Comparison of ENCODE assay signal across 1 cellular context in the genomic region with DNA sequence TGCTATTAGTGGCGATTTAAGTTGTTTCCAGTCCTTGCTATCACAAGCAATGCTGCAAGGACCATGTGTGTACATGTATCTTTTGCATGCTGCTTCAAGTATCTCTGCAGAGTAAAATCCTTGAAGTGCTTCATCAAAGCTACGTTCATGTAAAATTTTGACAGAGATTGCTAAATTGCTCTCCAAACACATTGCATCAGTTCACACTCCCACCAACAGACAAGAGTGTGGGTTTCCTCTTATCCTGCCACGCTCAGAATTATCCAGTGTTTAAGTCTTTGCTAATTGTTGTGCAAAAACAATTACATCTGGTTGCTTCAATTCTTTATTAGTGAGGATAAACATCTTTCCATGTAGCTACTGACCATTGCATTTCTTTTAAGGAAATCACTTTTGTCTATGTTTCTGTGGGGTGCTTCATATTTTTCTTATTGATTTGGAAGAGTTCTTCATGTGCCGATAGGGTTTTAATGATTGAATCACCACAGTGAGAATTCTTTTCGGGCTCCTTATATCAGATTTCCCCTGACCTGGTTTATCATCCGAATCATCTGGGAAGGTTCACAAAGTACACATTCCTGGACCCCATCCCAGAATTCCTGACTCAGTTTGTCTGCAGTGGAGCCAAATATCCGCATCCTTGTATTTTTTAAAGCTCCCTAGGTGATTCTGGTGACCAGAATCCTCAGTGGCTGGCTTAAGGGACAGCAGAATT.
TF ChIP-seq lines count a peak whose summit lies in the region.

No MANE protein-coding gene starts in this region.

TF ChIP-seq in GM23338, 12 proteins besides CTCF, POLR2A, EP300 and RAD21 (continued from another document):
- TF ChIP-seq, protein P1, sequence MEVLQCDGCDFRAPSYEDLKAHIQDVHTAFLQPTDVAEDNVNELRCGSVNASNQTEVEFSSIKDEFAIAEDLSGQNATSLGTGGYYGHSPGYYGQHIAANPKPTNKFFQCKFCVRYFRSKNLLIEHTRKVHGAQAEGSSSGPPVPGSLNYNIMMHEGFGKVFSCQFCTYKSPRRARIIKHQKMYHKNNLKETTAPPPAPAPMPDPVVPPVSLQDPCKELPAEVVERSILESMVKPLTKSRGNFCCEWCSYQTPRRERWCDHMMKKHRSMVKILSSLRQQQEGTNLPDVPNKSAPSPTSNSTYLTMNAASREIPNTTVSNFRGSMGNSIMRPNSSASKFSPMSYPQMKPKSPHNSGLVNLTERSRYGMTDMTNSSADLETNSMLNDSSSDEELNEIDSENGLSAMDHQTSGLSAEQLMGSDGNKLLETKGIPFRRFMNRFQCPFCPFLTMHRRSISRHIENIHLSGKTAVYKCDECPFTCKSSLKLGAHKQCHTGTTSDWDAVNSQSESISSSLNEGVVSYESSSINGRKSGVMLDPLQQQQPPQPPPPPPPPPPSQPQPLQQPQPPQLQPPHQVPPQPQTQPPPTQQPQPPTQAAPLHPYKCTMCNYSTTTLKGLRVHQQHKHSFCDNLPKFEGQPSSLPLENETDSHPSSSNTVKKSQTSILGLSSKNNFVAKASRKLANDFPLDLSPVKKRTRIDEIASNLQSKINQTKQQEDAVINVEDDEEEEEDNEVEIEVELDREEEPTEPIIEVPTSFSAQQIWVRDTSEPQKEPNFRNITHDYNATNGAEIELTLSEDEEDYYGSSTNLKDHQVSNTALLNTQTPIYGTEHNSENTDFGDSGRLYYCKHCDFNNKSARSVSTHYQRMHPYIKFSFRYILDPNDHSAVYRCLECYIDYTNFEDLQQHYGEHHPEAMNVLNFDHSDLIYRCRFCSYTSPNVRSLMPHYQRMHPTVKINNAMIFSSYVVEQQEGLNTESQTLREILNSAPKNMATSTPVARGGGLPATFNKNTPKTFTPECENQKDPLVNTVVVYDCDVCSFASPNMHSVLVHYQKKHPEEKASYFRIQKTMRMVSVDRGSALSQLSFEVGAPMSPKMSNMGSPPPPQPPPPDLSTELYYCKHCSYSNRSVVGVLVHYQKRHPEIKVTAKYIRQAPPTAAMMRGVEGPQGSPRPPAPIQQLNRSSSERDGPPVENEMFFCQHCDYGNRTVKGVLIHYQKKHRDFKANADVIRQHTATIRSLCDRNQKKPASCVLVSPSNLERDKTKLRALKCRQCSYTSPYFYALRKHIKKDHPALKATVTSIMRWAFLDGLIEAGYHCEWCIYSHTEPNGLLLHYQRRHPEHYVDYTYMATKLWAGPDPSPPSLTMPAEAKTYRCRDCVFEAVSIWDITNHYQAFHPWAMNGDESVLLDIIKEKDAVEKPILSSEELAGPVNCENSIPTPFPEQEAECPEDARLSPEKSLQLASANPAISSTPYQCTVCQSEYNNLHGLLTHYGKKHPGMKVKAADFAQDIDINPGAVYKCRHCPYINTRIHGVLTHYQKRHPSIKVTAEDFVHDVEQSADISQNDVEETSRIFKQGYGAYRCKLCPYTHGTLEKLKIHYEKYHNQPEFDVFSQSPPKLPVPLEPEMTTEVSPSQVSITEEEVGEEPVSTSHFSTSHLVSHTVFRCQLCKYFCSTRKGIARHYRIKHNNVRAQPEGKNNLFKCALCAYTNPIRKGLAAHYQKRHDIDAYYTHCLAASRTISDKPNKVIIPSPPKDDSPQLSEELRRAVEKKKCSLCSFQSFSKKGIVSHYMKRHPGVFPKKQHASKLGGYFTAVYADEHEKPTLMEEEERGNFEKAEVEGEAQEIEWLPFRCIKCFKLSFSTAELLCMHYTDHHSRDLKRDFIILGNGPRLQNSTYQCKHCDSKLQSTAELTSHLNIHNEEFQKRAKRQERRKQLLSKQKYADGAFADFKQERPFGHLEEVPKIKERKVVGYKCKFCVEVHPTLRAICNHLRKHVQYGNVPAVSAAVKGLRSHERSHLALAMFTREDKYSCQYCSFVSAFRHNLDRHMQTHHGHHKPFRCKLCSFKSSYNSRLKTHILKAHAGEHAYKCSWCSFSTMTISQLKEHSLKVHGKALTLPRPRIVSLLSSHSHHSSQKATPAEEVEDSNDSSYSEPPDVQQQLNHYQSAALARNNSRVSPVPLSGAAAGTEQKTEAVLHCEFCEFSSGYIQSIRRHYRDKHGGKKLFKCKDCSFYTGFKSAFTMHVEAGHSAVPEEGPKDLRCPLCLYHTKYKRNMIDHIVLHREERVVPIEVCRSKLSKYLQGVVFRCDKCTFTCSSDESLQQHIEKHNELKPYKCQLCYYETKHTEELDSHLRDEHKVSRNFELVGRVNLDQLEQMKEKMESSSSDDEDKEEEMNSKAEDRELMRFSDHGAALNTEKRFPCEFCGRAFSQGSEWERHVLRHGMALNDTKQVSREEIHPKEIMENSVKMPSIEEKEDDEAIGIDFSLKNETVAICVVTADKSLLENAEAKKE (CRISPR knock-in tag; IDR thresholded peaks at IDR 0.05): no peak
- TF ChIP-seq JUNB (IDR thresholded peaks at IDR 0.05; ENCODE audit: unreplicated experiment): no peak
- no peak for TF ChIP-seq CREB1 (CRISPR knock-in tag; IDR thresholded peaks at IDR 0.05; ENCODE audit: low read depth)
- TF ChIP-seq, protein P2, sequence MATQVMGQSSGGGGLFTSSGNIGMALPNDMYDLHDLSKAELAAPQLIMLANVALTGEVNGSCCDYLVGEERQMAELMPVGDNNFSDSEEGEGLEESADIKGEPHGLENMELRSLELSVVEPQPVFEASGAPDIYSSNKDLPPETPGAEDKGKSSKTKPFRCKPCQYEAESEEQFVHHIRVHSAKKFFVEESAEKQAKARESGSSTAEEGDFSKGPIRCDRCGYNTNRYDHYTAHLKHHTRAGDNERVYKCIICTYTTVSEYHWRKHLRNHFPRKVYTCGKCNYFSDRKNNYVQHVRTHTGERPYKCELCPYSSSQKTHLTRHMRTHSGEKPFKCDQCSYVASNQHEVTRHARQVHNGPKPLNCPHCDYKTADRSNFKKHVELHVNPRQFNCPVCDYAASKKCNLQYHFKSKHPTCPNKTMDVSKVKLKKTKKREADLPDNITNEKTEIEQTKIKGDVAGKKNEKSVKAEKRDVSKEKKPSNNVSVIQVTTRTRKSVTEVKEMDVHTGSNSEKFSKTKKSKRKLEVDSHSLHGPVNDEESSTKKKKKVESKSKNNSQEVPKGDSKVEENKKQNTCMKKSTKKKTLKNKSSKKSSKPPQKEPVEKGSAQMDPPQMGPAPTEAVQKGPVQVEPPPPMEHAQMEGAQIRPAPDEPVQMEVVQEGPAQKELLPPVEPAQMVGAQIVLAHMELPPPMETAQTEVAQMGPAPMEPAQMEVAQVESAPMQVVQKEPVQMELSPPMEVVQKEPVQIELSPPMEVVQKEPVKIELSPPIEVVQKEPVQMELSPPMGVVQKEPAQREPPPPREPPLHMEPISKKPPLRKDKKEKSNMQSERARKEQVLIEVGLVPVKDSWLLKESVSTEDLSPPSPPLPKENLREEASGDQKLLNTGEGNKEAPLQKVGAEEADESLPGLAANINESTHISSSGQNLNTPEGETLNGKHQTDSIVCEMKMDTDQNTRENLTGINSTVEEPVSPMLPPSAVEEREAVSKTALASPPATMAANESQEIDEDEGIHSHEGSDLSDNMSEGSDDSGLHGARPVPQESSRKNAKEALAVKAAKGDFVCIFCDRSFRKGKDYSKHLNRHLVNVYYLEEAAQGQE (IDR thresholded peaks at IDR 0.05; ENCODE audit: unreplicated experiment): no peak
- no peak for TF ChIP-seq POLR2AphosphoS5 (IDR thresholded peaks at IDR 0.05; ENCODE audit: low read depth)
- TF ChIP-seq ZNF114 (CRISPR knock-in tag; IDR thresholded peaks at IDR 0.05): no peak
- TF ChIP-seq ZNF331 (CRISPR knock-in tag; IDR thresholded peaks at IDR 0.05; ENCODE audit: low read depth): no peak
